Comparison of ENCODE assay signal across 8 cellular contexts in genomic region chr22:29387921-29388758, GRCh38. TPM values are rescaled to one million over a fixed set of nuclear protein-coding genes. Genes with fewer than 3 reads are reported as not detected.
DNase-seq lines count a peak whose midpoint lies in the region; ATAC-seq, FAIRE-seq and TF ChIP-seq lines count a peak whose summit lies in the region.

Gene AP1B1, minus strand, starts transcription at chr22:29388570. Its CDS starts 21,327 bp downstream, at chr22:29367243.

- 0 out of 2 replicates have a peak within 1 kb of the TSS, but pooled peaks have one; percentile 72 for H2BK20ac ChIP-seq in H1 (ENCODE audit: low read length)

- no peaks in the 10 kb centered on the region for H3K9me3 Mint-ChIP-seq in activated CD8-positive, alpha-beta memory T cell treated with anti-CD3 and anti-CD28 coated beads, Interleukin-2, amount 10 ng/mL, durations not matched to agents 7 days and 5 days (ENCODE audit: low read depth)

- H2BK120ac ChIP-seq in H1 (replicated peaks; ENCODE audit: low read depth, low read length) (no peak within 1 kb of the TSS), mesenchymal stem cell (ENCODE audit: low read depth, low read length) (no peak within 1 kb of the TSS)

- peaks cover 3% of the 10 kb centered on the region for H3K36me3 Mint-ChIP-seq in activated CD8-positive, alpha-beta memory T cell treated with anti-CD3 and anti-CD28 coated beads, Interleukin-2, amount 10 ng/mL, durations not matched to agents 7 days and 5 days

- TF ChIP-seq CTCF in H1 (IDR thresholded peaks at IDR 0.05; ENCODE audit: control extremely low read depth in 1 of 3, insufficient read depth in 1 of 3, low read depth in 1 of 3, low read length in 3 of 3), result no peak; a peak in 1 of 4 replicates

- H3K23ac ChIP-seq in H1 (ENCODE audit: insufficient read length), result no peak within 1 kb of the TSS
- peak within 1 kb of the TSS in 1 of 2 experiments; percentile 77 for H3K23ac ChIP-seq in mesenchymal stem cell (ENCODE audit: low read length in 2 of 2)

- DNase-seq in COLO829 (ENCODE audit: low spot score) (peak; percentile 98), NT2/D1 (ENCODE audit: low read depth, low spot score) (peak; percentile 82), H1 (ENCODE audit: low read depth in 1 of 2, low spot score in 2 of 2) (peak; percentile 82 to 96), mesenchymal stem cell (peak; percentile 88)
- DNase-seq in activated CD8-positive, alpha-beta memory T cell treated with anti-CD3 and anti-CD28 coated beads, Interleukin-2, amount 10 ng/mL, durations not matched to agents 7 days and 5 days, result peak; percentile 97
- DNase-seq in stimulated activated CD8-positive, alpha-beta memory T cell treated with anti-CD3 and anti-CD28 coated beads, Interleukin-12 subunit alpha, Interleukin-12 subunit beta, amount 100 ng/mL, for 4 hours (ENCODE audit: low read depth), result peak; percentile 84

- H3K4ac ChIP-seq in H1 (replicated peaks; ENCODE audit: insufficient read length, low read depth, low read length) (no peak within 1 kb of the TSS), mesenchymal stem cell (ENCODE audit: low read depth in 1 of 2, low read length in 2 of 2) (peak within 1 kb of the TSS in 1 of 2 experiments; percentile 68)

- no peaks in the 10 kb centered on the region for H3K27me3 Mint-ChIP-seq in activated CD8-positive, alpha-beta memory T cell treated with anti-CD3 and anti-CD28 coated beads, Interleukin-2, amount 10 ng/mL, durations not matched to agents 7 days and 5 days

- H3K9me3 ChIP-seq in HUES48 (ENCODE audit: control insufficient read depth, insufficient read depth, low read length) (no peaks in the 10 kb centered on the region), NT2/D1 (ENCODE audit: insufficient read depth, low read length) (no peaks in the 10 kb centered on the region), H1 (ENCODE audit: insufficient read depth in 2 of 2, low read depth in 1 of 2, low read length in 1 of 2) (no peaks in the 10 kb centered on the region), mesenchymal stem cell (ENCODE audit: control insufficient read depth, low read length) (no peaks in the 10 kb centered on the region)

- peaks cover 0 to 32% of the 10 kb centered on the region in 2 experiments; a peak in 2 of 4 replicates for H3K79me2 ChIP-seq in H1 (ENCODE audit: control insufficient read depth in 1 of 2, insufficient read depth in 2 of 2, low read length in 2 of 2)

- H3K36me3 ChIP-seq in HUES48 (ENCODE audit: control insufficient read depth, insufficient read depth, low read length), result peaks cover 16% of the 10 kb centered on the region; the same call in 1 of the 2 replicates
- peaks cover 27% of the 10 kb centered on the region for H3K36me3 ChIP-seq in NT2/D1 (ENCODE audit: insufficient read depth, insufficient read length, low read length)
- peaks cover 0 to 7% (median 0%) of the 10 kb centered on the region in 4 experiments; a peak in 1 of 8 replicates for H3K36me3 ChIP-seq in H1 (ENCODE audit: control insufficient read depth in 2 of 4, insufficient read depth in 4 of 4, low read length in 3 of 4)
- peaks cover 4 to 13% of the 10 kb centered on the region in 2 experiments for H3K36me3 ChIP-seq in mesenchymal stem cell (ENCODE audit: control insufficient read depth in 1 of 2, insufficient read depth in 2 of 2, low read depth in 1 of 2, low read length in 2 of 2)

- 5% methylated on average over 55 of the region's 68 CpGs; no CpG with 5 or more reads in 1 of the 2 experiments for WGBS in H1 (ENCODE audit: extremely low coverage in 1 of 2, insufficient coverage in 1 of 2, insufficient read length in 1 of 2, insufficient replicate concordance in 2 of 2, low coverage in 1 of 2, low lambda C conversion rate in 2 of 2, missing lambda C conversion rate in 1 of 2), 2 experiments
- 2% methylated on average over 62 of the region's 68 CpGs for WGBS in mesenchymal stem cell

- H3K27ac Mint-ChIP-seq in activated CD8-positive, alpha-beta memory T cell treated with anti-CD3 and anti-CD28 coated beads, Interleukin-2, amount 10 ng/mL, durations not matched to agents 7 days and 5 days, result peak within 1 kb of the TSS; percentile 90

- POLR2A ChIA-PET in H1 (lab: Charles Lee; ENCODE audit: partially characterized antibody), result interaction anchor here (0.5 to 1.2 kb wide), 5 partner anchors 10 to 178 kb away, joined by 3 to 5 read pairs (median 3); partner anchors contain the start of gene THOC5

- no peak for TF ChIP-seq EP300 in H1 (IDR thresholded peaks at IDR 0.05; ENCODE audit: borderline replicate concordance in 1 of 2, low read depth in 2 of 2, low read length in 2 of 2)

- FAIRE-seq in H1 (lab: Jason Lieb, UNC), result no peak

- H3K4me1 ChIP-seq in HUES48 (ENCODE audit: control insufficient read depth, insufficient read depth, low read length), result peaks cover 4% of the 10 kb centered on the region; the same call in 1 of the 2 replicates
- H3K4me1 ChIP-seq in NT2/D1 (ENCODE audit: insufficient read depth, insufficient read length), result peaks cover 8% of the 10 kb centered on the region
- peaks cover 2 to 5% (median 2%) of the 10 kb centered on the region in 4 experiments; a peak in 4 of 7 replicates for H3K4me1 ChIP-seq in H1 (replicated peaks in 1 of 4; ENCODE audit: control insufficient read depth in 3 of 4, insufficient read depth in 4 of 4, low read length in 3 of 4)
- peaks cover 12% of the 10 kb centered on the region for H3K4me1 ChIP-seq in mesenchymal stem cell (ENCODE audit: control insufficient read depth, insufficient read depth, low read depth, low read length)

- no peak for TF ChIP-seq RAD21 in H1 (IDR thresholded peaks at IDR 0.05 in 1 of 2, conservative IDR thresholded peaks at IDR 0.05 in 1 of 2; ENCODE audit: low read depth in 2 of 2, low read length in 2 of 2)

- TF ChIP-seq POLR2A in H1 (IDR thresholded peaks at IDR 0.05; ENCODE audit: control extremely low read depth in 1 of 2, low read depth in 2 of 2, low read length in 2 of 2), result peak in 1 of 2 experiments; percentile 48; a peak in 1 of 3 replicates

- H3K27me3 ChIP-seq in HUES48 (ENCODE audit: control insufficient read depth, insufficient read depth, low read length) (no peaks in the 10 kb centered on the region), NT2/D1 (ENCODE audit: insufficient read depth, insufficient read length) (no peaks in the 10 kb centered on the region), H1 (replicated peaks in 1 of 4; ENCODE audit: control insufficient read depth in 3 of 4, extremely low read depth in 1 of 4, insufficient read depth in 3 of 4, low read length in 3 of 4) (no peaks in the 10 kb centered on the region), mesenchymal stem cell (ENCODE audit: control insufficient read depth in 1 of 2, insufficient read depth in 1 of 2, low read length in 2 of 2) (no peaks in the 10 kb centered on the region)

- H3K9ac ChIP-seq in HUES48 (ENCODE audit: low read depth, low read length) (peak within 1 kb of the TSS; percentile 66; the same call in 1 of the 2 replicates), NT2/D1 (ENCODE audit: insufficient read length, low read depth) (peak within 1 kb of the TSS; percentile 82), H1 (replicated peaks in 1 of 4; ENCODE audit: extremely low read depth in 1 of 4, low read depth in 3 of 4, low read length in 3 of 4) (peak within 1 kb of the TSS; percentile 35 to 56 (median 52)), mesenchymal stem cell (ENCODE audit: low read length) (peak within 1 kb of the TSS; percentile 91)

- H3K79me1 ChIP-seq in H1 (ENCODE audit: low read depth, low read length) (peaks cover 8% of the 10 kb centered on the region; the same call in 1 of the 2 replicates), mesenchymal stem cell (replicated peaks; ENCODE audit: low read length, poor library complexity, severe bottlenecking) (peaks cover 23% of the 10 kb centered on the region)

- peak within 1 kb of the TSS; percentile 72 to 86 for H3K4me2 ChIP-seq in H1 (ENCODE audit: insufficient read depth in 1 of 2, low read depth in 2 of 2, low read length in 2 of 2)
- H3K4me2 ChIP-seq in mesenchymal stem cell (ENCODE audit: low read length, poor library complexity, severe bottlenecking), result peak within 1 kb of the TSS; percentile 95

- H3K27ac ChIP-seq in HUES48 (ENCODE audit: low read depth, low read length), result peak within 1 kb of the TSS; percentile 57
- H3K27ac ChIP-seq in H1 (ENCODE audit: low read depth, low read length), result no peak within 1 kb of the TSS
- H3K27ac ChIP-seq in mesenchymal stem cell (ENCODE audit: low read length, poor library complexity, severe bottlenecking), result peak within 1 kb of the TSS; percentile 30

- H3K14ac ChIP-seq in H1 (ENCODE audit: insufficient read length), result no peak within 1 kb of the TSS
- peak within 1 kb of the TSS in 1 of 2 experiments; percentile 87 for H3K14ac ChIP-seq in mesenchymal stem cell (ENCODE audit: low read length in 2 of 2)

- no peak within 1 kb of the TSS for H4K5ac ChIP-seq in H1 (ENCODE audit: insufficient read length, low read depth, low read length)

- H4K8ac ChIP-seq in H1 (ENCODE audit: extremely low read depth, insufficient read depth, low read length), result peak within 1 kb of the TSS; percentile 53
- peak within 1 kb of the TSS; percentile 92 for H4K8ac ChIP-seq in mesenchymal stem cell (ENCODE audit: low read length)

- CTCF ChIA-PET in activated CD8-positive, alpha-beta memory T cell treated with anti-CD3 and anti-CD28 coated beads, Interleukin-2, amount 10 ng/mL, durations not matched to agents 7 days and 5 days (lab: Charles Lee), result interaction anchor here (0.5 to 1.0 kb wide), 3 partner anchors 81 to 166 kb away, joined by 3 to 6 read pairs (median 3); partner anchors contain the start of gene THOC5
- CTCF ChIA-PET in H1 (lab: Charles Lee; ENCODE audit: partially characterized antibody), result interaction anchor here (0.6 to 1.7 kb wide), 5 partner anchors 13 to 344 kb away, joined by 3 to 4 read pairs (median 3); no protein-coding TSS in a partner anchor

- H3K4me3 ChIP-seq in HUES48 (ENCODE audit: low read depth, low read length) (peak within 1 kb of the TSS; percentile 92), NT2/D1 (ENCODE audit: insufficient read length, low read depth) (peak within 1 kb of the TSS; percentile 79), H1 (ENCODE audit: extremely low read depth in 1 of 4, insufficient read depth in 2 of 4, low read depth in 3 of 4, low read length in 4 of 4) (peak within 1 kb of the TSS; percentile 59 to 90 (median 82)), mesenchymal stem cell (ENCODE audit: insufficient read depth in 1 of 2, low read depth in 1 of 2, low read length in 2 of 2) (peak within 1 kb of the TSS; percentile 91 to 94)

- H2AK5ac ChIP-seq in H1 (ENCODE audit: low read depth, low read length), result no peak within 1 kb of the TSS
- H2AK5ac ChIP-seq in mesenchymal stem cell (ENCODE audit: low read length, severe bottlenecking), result no peak within 1 kb of the TSS

- peak within 1 kb of the TSS; percentile 89 for H3K4me3 Mint-ChIP-seq in activated CD8-positive, alpha-beta memory T cell treated with anti-CD3 and anti-CD28 coated beads, Interleukin-2, amount 10 ng/mL, durations not matched to agents 7 days and 5 days

- ATAC-seq in GM21381 (IDR thresholded peaks at IDR 0.05; ENCODE audit: unreplicated experiment), result peak; percentile 88
- peak; percentile 98 for ATAC-seq in activated CD8-positive, alpha-beta memory T cell treated with anti-CD3 and anti-CD28 coated beads, Interleukin-2, amount 10 ng/mL, durations not matched to agents 7 days and 5 days

- peaks cover 6% of the 10 kb centered on the region; the same call in 1 of the 2 replicates for H3K23me2 ChIP-seq in H1 (ENCODE audit: low read depth, low read length)

- H4K91ac ChIP-seq in H1 (replicated peaks; ENCODE audit: insufficient read length, low read length) (no peak within 1 kb of the TSS), mesenchymal stem cell (ENCODE audit: low read length) (no peak within 1 kb of the TSS)

- no peak within 1 kb of the TSS; the same call in 1 of the 2 replicates for H2BK15ac ChIP-seq in H1 (ENCODE audit: low read length)
- peak within 1 kb of the TSS; percentile 63 for H2BK15ac ChIP-seq in mesenchymal stem cell (ENCODE audit: low read depth, poor library complexity, severe bottlenecking)

- H2AFZ ChIP-seq in H1 (ENCODE audit: low read length), result peak within 1 kb of the TSS; percentile 84; the same call in 1 of the 2 replicates
- H2AFZ ChIP-seq in mesenchymal stem cell (ENCODE audit: low read depth, low read length), result peak within 1 kb of the TSS; percentile 89

- H2BK5ac ChIP-seq in H1 (ENCODE audit: low read depth, low read length) (no peak within 1 kb of the TSS), mesenchymal stem cell (ENCODE audit: low read depth, low read length, poor library complexity, severe bottlenecking) (no peak within 1 kb of the TSS)

- peak within 1 kb of the TSS; percentile 74 for H3K56ac ChIP-seq in H1 (replicated peaks; ENCODE audit: insufficient read length, low read depth, low read length)

- H2BK12ac ChIP-seq in H1 (ENCODE audit: low read depth, low read length) (no peak within 1 kb of the TSS), mesenchymal stem cell (ENCODE audit: low read length in 2 of 2) (peak within 1 kb of the TSS in 1 of 2 experiments; percentile 34)

- 0 out of 2 replicates have a peak within 1 kb of the TSS, but pooled peaks have one; percentile 32 for H3K18ac ChIP-seq in H1 (ENCODE audit: extremely low read depth, low read length)
- H3K18ac ChIP-seq in mesenchymal stem cell (ENCODE audit: low read depth in 1 of 2, low read length in 2 of 2), result peak within 1 kb of the TSS; percentile 64 to 78

- H4K20me1 ChIP-seq in H1 (replicated peaks in 1 of 2; ENCODE audit: control insufficient read depth in 1 of 2, insufficient read depth in 2 of 2, low read length in 2 of 2), result peaks cover 0 to 15% of the 10 kb centered on the region in 2 experiments

- peaks cover 39% of the 10 kb centered on the region for H3K4me1 Mint-ChIP-seq in activated CD8-positive, alpha-beta memory T cell treated with anti-CD3 and anti-CD28 coated beads, Interleukin-2, amount 10 ng/mL, durations not matched to agents 7 days and 5 days

RNA-seq across cellular contexts. Expression of gene AP1B1, which starts in this region (rescaled TPM):
- total RNA-seq in activated CD8-positive, alpha-beta memory T cell treated with anti-CD3 and anti-CD28 coated beads, Interleukin-2, amount 10 ng/mL, durations not matched to agents 7 days and 5 days, result 10 to 100 TPM; 82.9 to 90.8 TPM
- 63.5 and 64.2 TPM in 2 replicates for total RNA-seq in H1 (2021; fragmentation: NEBNext Ultra II Directional; extraction: Animal tissue kit (Norgen Biotek cat#: 25700))
- 86.8 and 137 TPM in 2 replicates for polyA plus RNA-seq in H1 (2011; rRNA removed)
- 55.7 TPM for polyA plus RNA-seq in H1 (2011; cell fraction: cytosol; rRNA removed)
- polyA plus RNA-seq in H1 (2011; cell fraction: nucleus; rRNA removed), result 105 TPM
- polyA plus RNA-seq in H1 (2012, experiment 1 of 2), result 46.9 to 68.6 TPM (median 62.0 TPM) in 4 replicates
- 57.3 TPM for polyA plus RNA-seq in H1 (2012, experiment 2 of 2)
- polyA plus RNA-seq in H1 (2013, experiment 1 of 2), result 35.3 TPM
- polyA plus RNA-seq in H1 (2013, experiment 2 of 2), result 32.6 TPM
- 129 and 144 TPM in 2 replicates for polyA minus RNA-seq in H1 (2011; rRNA and poly(A)+ RNA removed)
- 61.7 TPM for polyA minus RNA-seq in H1 (2011; cell fraction: cytosol; rRNA and poly(A)+ RNA removed)
- 48.3 TPM for polyA minus RNA-seq in H1 (2011; cell fraction: nucleus; rRNA and poly(A)+ RNA removed)
- 36.9 TPM for polyA plus RNA-seq in mesenchymal stem cell (2013, experiment 1 of 2)
- 35.5 TPM for polyA plus RNA-seq in mesenchymal stem cell (2013, experiment 2 of 2)
